In the genomic region with DNA sequence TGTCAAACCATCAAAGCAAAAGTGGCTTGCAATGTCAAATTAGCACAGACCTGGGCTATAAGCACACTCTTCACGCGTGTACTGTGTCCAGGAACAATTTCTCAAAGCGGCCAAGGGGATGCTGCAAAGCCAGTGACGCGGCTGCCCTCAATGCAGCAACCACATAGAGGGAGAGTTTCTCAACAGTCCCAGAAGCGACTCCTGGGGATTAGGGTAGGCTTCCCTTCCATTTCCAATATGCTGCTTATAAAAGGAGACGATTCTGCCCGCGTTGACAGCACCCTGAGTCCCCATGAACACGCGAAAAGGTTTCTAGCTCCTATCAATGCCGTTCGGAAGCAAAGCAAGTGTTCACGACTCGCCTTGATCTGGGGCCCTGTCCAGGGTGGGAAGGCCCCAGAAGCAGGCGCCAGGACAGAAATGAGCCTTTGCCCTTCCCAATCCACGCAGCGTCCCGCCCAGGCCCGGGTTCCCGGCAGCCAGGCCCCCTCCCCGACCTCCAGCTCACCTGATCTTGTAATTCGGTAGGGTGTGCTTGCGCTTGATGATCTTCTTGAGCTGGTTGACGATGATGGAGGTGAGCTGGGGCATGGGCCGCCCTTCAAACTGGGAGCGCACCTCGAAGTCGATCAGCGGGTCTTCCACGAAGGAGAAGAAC, we compare ENCODE assay signal across 8 cellular contexts.
DNase-seq lines count a peak whose midpoint lies in the region; ATAC-seq and TF ChIP-seq lines count a peak whose summit lies in the region.

No MANE protein-coding gene starts in this region.

- ATAC-seq in GM18517 (IDR thresholded peaks at IDR 0.05; ENCODE audit: unreplicated experiment), result no peak

- H3K36me3 Mint-ChIP-seq in T-helper 2 cell treated with Interferon-gamma antibody and Interleukin-4, amounts not matched to agents 5 μg/mL and 100 μg/mL, for 36 hours (ENCODE audit: low read depth), result peaks cover 4% of the 10 kb centered on the region

- peak overlapping the region; percentile 85 for H3K27ac ChIP-seq in HL-60 (replicated peaks)

- no peak for TF ChIP-seq CTCF in HL-60 (IDR thresholded peaks at IDR 0.05; ENCODE audit: insufficient read depth, low read length)
- TF ChIP-seq CTCF in choroid plexus epithelial cell (conservative IDR thresholded peaks at IDR 0.05; ENCODE audit: low read depth, low read length), result no peak

- peaks cover 22% of the 10 kb centered on the region for H3K4me1 Mint-ChIP-seq in T-helper 2 cell treated with Interferon-gamma antibody and Interleukin-4, amounts not matched to agents 5 μg/mL and 100 μg/mL, for 36 hours (ENCODE audit: low read depth)

- H3K27me3 ChIP-seq in HL-60 (ENCODE audit: insufficient read depth, poor library complexity, severe bottlenecking), result no peaks in the 10 kb centered on the region

- H3K27ac Mint-ChIP-seq in T-helper 2 cell treated with Interferon-gamma antibody and Interleukin-4, amounts not matched to agents 5 μg/mL and 100 μg/mL, for 36 hours, result peak overlapping the region; percentile 88

- peaks cover 27% of the 10 kb centered on the region for H3K27me3 Mint-ChIP-seq in T-helper 2 cell treated with Interferon-gamma antibody and Interleukin-4, amounts not matched to agents 5 μg/mL and 100 μg/mL, for 36 hours (ENCODE audit: low read depth)

- DNase-seq in NCI-H510A treated with DMSO at 0.1 percent for 48 hours (lab: John Stamatoyannopoulos, UW), result peak; percentile 8
- DNase-seq in NCI-H510A (lab: John Stamatoyannopoulos, UW), result no peak
- peak in 1 of 2 experiments; percentile 74 for DNase-seq in HL-60 (ENCODE audit: low read depth in 1 of 2, low spot score in 1 of 2)
- peak; percentile 15 for DNase-seq in T-helper 2 cell treated with Interferon-gamma antibody and Interleukin-4, amounts not matched to agents 5 μg/mL and 100 μg/mL, for 36 hours (ENCODE audit: low spot score)
- DNase-seq in choroid plexus epithelial cell (ENCODE audit: low read depth), result peak; percentile 54
- peak; percentile 66 for DNase-seq in left kidney (ENCODE audit: low read depth, low spot score)
- peak; percentile 5 for DNase-seq in stimulated activated CD4-positive, alpha-beta T cell treated with anti-CD3 and anti-CD28 coated beads, Interleukin-4, amount 100 ng/mL, for 4 hours

- H3K4me3 ChIP-seq in HL-60 (replicated peaks; ENCODE audit: insufficient read depth, low read length), result peak overlapping the region; percentile 94
- peak overlapping the region; percentile 99 for H3K4me3 ChIP-seq in choroid plexus epithelial cell (ENCODE audit: low read depth, low read length)

- peak overlapping the region; percentile 96 for H3K4me3 Mint-ChIP-seq in T-helper 2 cell treated with Interferon-gamma antibody and Interleukin-4, amounts not matched to agents 5 μg/mL and 100 μg/mL, for 36 hours

- H3K9me3 Mint-ChIP-seq in T-helper 2 cell treated with Interferon-gamma antibody and Interleukin-4, amounts not matched to agents 5 μg/mL and 100 μg/mL, for 36 hours, result no peaks in the 10 kb centered on the region
